15 cellular contexts compared by ENCODE assay signal in the genomic region with DNA sequence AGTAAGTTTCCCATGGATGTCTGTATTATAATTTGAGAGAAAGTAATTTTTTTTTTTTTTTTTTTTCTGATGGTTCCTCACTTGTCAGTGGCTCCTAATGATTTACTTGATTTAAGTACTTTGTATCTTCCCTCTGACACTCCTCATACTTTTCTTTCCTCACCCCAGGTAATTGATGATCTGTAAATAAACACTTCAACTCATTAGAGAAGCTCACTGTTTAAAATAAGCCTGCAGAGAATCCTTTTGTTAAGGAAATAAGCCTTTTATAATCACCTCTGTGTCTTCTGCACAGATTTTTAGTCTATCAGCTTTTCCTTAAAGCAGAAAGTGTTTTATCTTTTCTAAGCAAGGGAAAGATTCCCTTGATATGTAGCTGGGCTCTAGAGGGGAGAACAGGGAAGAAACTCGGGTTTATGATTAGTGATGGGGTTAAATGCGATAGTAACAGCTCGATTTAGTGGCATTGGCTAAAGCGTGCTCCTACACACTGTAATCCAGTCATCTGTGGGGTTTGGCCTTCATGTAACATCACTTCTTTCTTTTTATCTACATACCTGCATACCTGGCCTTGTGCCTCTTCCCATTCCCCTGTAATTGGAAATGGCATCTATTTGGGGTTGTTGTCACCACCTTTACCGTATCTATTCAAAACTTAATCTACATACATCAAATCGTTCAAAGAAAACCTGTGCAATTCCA.
"Had no signal": no experiment of that assay in that cellular context is flagged by ENCODE, and none has a peak within 500 bp of the region (broad histone marks: within the 10 kb centered on the region; RNA-seq: fewer than 3 reads in every experiment).

No MANE protein-coding gene starts in this region.

- DNase-seq: activated naive CD4-positive, alpha-beta T cell treated with Interleukin-2 at 50 U/mL for 16 hours; aorta; effector memory CD8-positive, alpha-beta T cell; gastrocnemius medialis; islet precursor cell; left lung; naive thymus-derived CD8-positive, alpha-beta T cell; nucleus accumbens; posterior cingulate gyrus; upper lobe of right lung had no signal

- H3K9me3 ChIP-seq: gastrocnemius medialis, left lung, thoracic aorta, upper lobe of right lung had no signal

- H3K4me1 ChIP-seq: gastrocnemius medialis, left lung, upper lobe of right lung had no signal

- H3K36me3 ChIP-seq: gastrocnemius medialis, left lung, thoracic aorta, upper lobe of right lung had no signal

- H3K27me3 ChIP-seq: gastrocnemius medialis, left lung, upper lobe of right lung had no signal

- H3K27ac ChIP-seq: epithelial cell of prostate, gastrocnemius medialis, left lung, thoracic aorta, upper lobe of right lung had no signal

- H3K4me3 ChIP-seq: gastrocnemius medialis, left lung, thoracic aorta, upper lobe of right lung had no signal

- ATAC-seq: activated CD4-positive, CD25-positive, alpha-beta regulatory T cell treated with anti-CD3 and anti-CD28 coated beads, Interleukin-2, amount 50 U/mL, for 24 hours; activated T-helper 17 cell treated with anti-CD3 and anti-CD28 coated beads, Interleukin-2, amount 50 U/mL, for 72 hours; effector memory CD8-positive, alpha-beta T cell; left lung; naive thymus-derived CD8-positive, alpha-beta T cell; stimulated activated effector memory CD8-positive, alpha-beta T cell treated with anti-CD3 and anti-CD28 coated beads, Interleukin-12 subunit alpha, Interleukin-12 subunit beta, amount 100 ng/mL, for 72 hours; upper lobe of right lung had no signal
